19 cellular contexts compared by ENCODE assay signal in the genomic region with DNA sequence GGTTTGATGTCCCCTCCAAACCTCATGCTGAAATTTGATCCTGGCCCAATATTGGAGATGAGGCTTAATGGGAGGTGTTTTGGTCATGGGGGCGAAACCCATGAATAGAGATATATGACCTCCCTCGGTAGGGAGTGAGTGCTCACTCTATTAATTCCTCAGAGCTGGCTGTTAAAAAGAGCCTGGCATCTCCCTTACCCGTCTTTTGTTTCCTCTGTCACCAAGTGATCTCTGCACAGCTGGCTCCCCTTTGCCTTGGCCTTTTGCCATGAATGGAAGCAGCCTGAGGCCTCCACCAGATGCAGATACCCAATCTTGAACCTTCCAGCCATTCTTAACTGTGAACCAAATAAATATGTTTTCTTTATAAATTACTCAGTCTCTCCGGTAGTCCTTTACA.
"Had no signal": no experiment of that assay in that cellular context is flagged by ENCODE, and none has a peak within 500 bp of the region (broad histone marks: within the 10 kb centered on the region; RNA-seq: fewer than 3 reads in every experiment).

No MANE protein-coding gene starts in this region.

- H3K9me3 ChIP-seq: adrenal gland, esophagus squamous epithelium, tibial artery, uterus had no signal

- H3K4me3 ChIP-seq: adrenal gland, esophagus squamous epithelium, tibial artery, uterus had no signal

- ATAC-seq: activated CD4-positive, CD25-positive, alpha-beta regulatory T cell treated with anti-CD3 and anti-CD28 coated beads, Interleukin-2, amount 50 U/mL, for 24 hours; activated naive CD4-positive, alpha-beta T cell treated with anti-CD3 and anti-CD28 coated beads, Interleukin-2, amount 50 U/mL, for 72 hours; naive thymus-derived CD8-positive, alpha-beta T cell; stimulated activated naive CD8-positive, alpha-beta T cell treated with anti-CD3 and anti-CD28 coated beads, Interleukin-15, Interleukin-2, amounts not matched to agents 100 U/mL and 50 U/mL, for 24 hours had no signal

- H3K4me1 ChIP-seq: uterus had no signal

- H3K27me3 ChIP-seq: adrenal gland, tibial artery, uterus had no signal

- FAIRE-seq: endothelial cell of umbilical vein had no signal

- H3K27ac ChIP-seq: adrenal gland, esophagus squamous epithelium, tibial artery, uterus had no signal

- DNase-seq: activated CD4-positive, alpha-beta T cell treated with anti-CD3 and anti-CD28 coated beads, Interleukin-2, amount 50 U/mL, for 4 hours; activated gamma-delta T cell treated with Interleukin-2 at 50 U/mL for 16 hours; adrenal gland; effector CD8-positive, alpha-beta T cell; esophagus squamous epithelium; immature natural killer cell; mesenchymal stem cell; naive thymus-derived CD8-positive, alpha-beta T cell; retina; stimulated activated CD4-positive, alpha-beta T cell treated with anti-CD3 and anti-CD28 coated beads, Interleukin-12 subunit alpha, Interleukin-12 subunit beta, amount 100 ng/mL, for 4 hours; stimulated activated CD4-positive, alpha-beta T cell treated with anti-CD3 and anti-CD28 coated beads, Interleukin-1b, Interleukin-23, amount 100 ng/mL, for 48 hours; stimulated activated CD8-positive, alpha-beta memory T cell treated with anti-CD3 and anti-CD28 coated beads, Interleukin-4, amount 100 ng/mL, for 48 hours; stimulated activated naive CD8-positive, alpha-beta T cell treated with anti-CD3 and anti-CD28 coated beads, Interleukin-15, Interleukin-2, amounts not matched to agents 100 U/mL and 50 U/mL, for 24 hours; substantia nigra; tibial artery; uterus had no signal

- H3K36me3 ChIP-seq: adrenal gland, esophagus squamous epithelium, tibial artery, uterus had no signal
